ENCODE assay signal across 1 cellular context in genomic region chr6:138856654-138857053, GRCh38.
TF ChIP-seq lines count a peak whose summit lies in the region.

No MANE protein-coding gene starts in this region.

TF ChIP-seq in K562, 482 proteins besides CTCF, POLR2A, EP300 and RAD21 (continued from another document):
- no peak for TF ChIP-seq ARID4B (CRISPR knock-in tag; IDR thresholded peaks at IDR 0.05)
- no peak for TF ChIP-seq SMC3 (conservative IDR thresholded peaks at IDR 0.05; ENCODE audit: insufficient read depth, low read depth, low read length)
- no peak for TF ChIP-seq RAD51 (IDR thresholded peaks at IDR 0.05; ENCODE audit: borderline replicate concordance, low read depth)
TF ChIP-seq in K562: peak in this region for 2.
